In genomic region chr17:10077561-10078299, GRCh38 we compare ENCODE assay signal across 18 cellular contexts.
A peak's percentile ranks its signal among the peaks of the same experiment; 100 is the strongest.
DNase-seq lines count a peak whose midpoint lies in the region; ATAC-seq, FAIRE-seq and TF ChIP-seq lines count a peak whose summit lies in the region.
"Had no signal": no experiment of that assay in that cellular context is flagged by ENCODE, and none has a peak within 500 bp of the region (broad histone marks: within the 10 kb centered on the region; RNA-seq: fewer than 3 reads in every experiment).

No MANE protein-coding gene starts in this region.

- peak; percentile 27 for DNase-seq in NK-92 treated with Interleukin-12 subunit alpha and Interleukin-12 subunit beta, amount 100 ng/mL, for 24 hours (lab: John Stamatoyannopoulos, UW)
- DNase-seq in NK-92 (lab: John Stamatoyannopoulos, UW; ENCODE audit: unreplicated experiment), result no peak
- no peak for DNase-seq in GM12891 (ENCODE audit: insufficient read length, low spot score)
- peak; percentile 18 to 33 (median 20) for DNase-seq in effector memory CD8-positive, alpha-beta T cell
- peak; percentile 8 for DNase-seq in posterior vena cava (ENCODE audit: low spot score)
- no peak for DNase-seq in GM10266 (ENCODE audit: extremely low spot score)
- DNase-seq in NCI-H510A treated with DMSO at 0.1 percent for 48 hours (lab: John Stamatoyannopoulos, UW), result no peak
- DNase-seq: 8988T, COR-L47, DMS153, HFFc6, KG1, NCI-H187 treated with DMSO at 0.1 percent for 48 hours, NCI-H2171 treated with DMSO at 0.1 percent for 48 hours, OCI-M1, RPMI8226 had no signal

- peaks cover 11% of the 10 kb centered on the region for H3K36me3 Mint-ChIP-seq in effector memory CD8-positive, alpha-beta T cell (ENCODE audit: insufficient read depth)

- no peak for TF ChIP-seq CTCF in GM10266 (IDR thresholded peaks at IDR 0.05; ENCODE audit: control insufficient read depth, insufficient read depth, low read depth, missing control alignments)

- H3K9me3 Mint-ChIP-seq in effector memory CD8-positive, alpha-beta T cell, result peaks cover 0 to 7% of the 10 kb centered on the region in 2 donors

- intact Hi-C loops in posterior vena cava (cut with DNase I), result no loop called here

- H3K4me3 Mint-ChIP-seq in effector memory CD8-positive, alpha-beta T cell, result peak overlapping the region; percentile 26 to 41
- H3K4me3 Mint-ChIP-seq: HFFc6 had no signal

- no peaks in the 10 kb centered on the region for H3K27me3 Mint-ChIP-seq in effector memory CD8-positive, alpha-beta T cell

- peaks cover 40 to 61% of the 10 kb centered on the region in 2 donors for H3K4me1 Mint-ChIP-seq in effector memory CD8-positive, alpha-beta T cell (ENCODE audit: low read depth in 2 of 2)

- ATAC-seq in effector memory CD8-positive, alpha-beta T cell (replicated peaks), result peak; percentile 73
- ATAC-seq in HG03342 (IDR thresholded peaks at IDR 0.05; ENCODE audit: unreplicated experiment), result no peak

- peak overlapping the region; percentile 83 to 87 for H3K27ac Mint-ChIP-seq in effector memory CD8-positive, alpha-beta T cell
- H3K27ac Mint-ChIP-seq: HFFc6 had no signal

- FAIRE-seq in GM12891 (lab: Jason Lieb, UNC), result peak; percentile 80
- FAIRE-seq: H1 had no signal

- no peak for TF ChIP-seq POLR2A in GM12891 (IDR thresholded peaks at IDR 0.05; ENCODE audit: low read depth, low read length)

TF ChIP-seq in GM12891, 5 proteins besides CTCF, POLR2A, EP300 and RAD21:
- TF ChIP-seq SPI1 (IDR thresholded peaks at IDR 0.05; ENCODE audit: low read depth, low read length) (no peak), POLR2AphosphoS5 (IDR thresholded peaks at IDR 0.05; ENCODE audit: low read depth, low read length) (no peak), PAX5 (IDR thresholded peaks at IDR 0.05; ENCODE audit: insufficient read depth, low read length, severe bottlenecking) (no peak), TAF1 (IDR thresholded peaks at IDR 0.05; ENCODE audit: low read depth, low read length) (no peak), POU2F2 (IDR thresholded peaks at IDR 0.05; ENCODE audit: low read depth, low read length) (no peak)

Comparison
In these comparisons a context has a peak if more than half of its experiments do, and no peak if none do; other contexts are left out.
1. DNase-seq: peak in NK-92 treated with Interleukin-12 subunit alpha and Interleukin-12 subunit beta, amount 100 ng/mL, for 24 hours (single experiment), effector memory CD8-positive, alpha-beta T cell (3 of 3) and posterior vena cava (single experiment); none in NK-92 (single experiment), GM12891 (single experiment), GM10266 (single experiment) and NCI-H510A treated with DMSO at 0.1 percent for 48 hours (single experiment).